In the genomic region with DNA sequence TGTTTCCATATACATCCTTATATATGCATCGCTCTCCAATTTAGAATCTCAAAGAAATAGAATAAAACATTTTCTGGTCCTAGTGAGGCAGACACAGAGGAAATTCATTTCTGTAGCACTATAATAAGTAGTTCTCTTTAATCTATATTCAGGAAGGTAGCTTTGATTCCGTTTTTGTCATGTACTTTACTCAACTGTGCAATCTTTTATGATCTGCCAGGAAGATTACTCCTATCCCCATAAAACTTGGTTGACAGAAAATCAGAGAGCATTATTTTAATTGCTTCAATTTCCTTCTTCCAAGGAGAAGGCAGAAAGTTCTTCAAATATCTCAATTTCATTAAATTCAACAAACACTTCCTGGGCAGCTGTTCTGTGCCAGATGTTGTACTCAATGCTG, we compare ENCODE assay signal across 34 cellular contexts.
"Had no signal": no experiment of that assay in that cellular context is flagged by ENCODE, and none has a peak within 500 bp of the region (broad histone marks: within the 10 kb centered on the region; RNA-seq: fewer than 3 reads in every experiment).

No MANE protein-coding gene starts in this region.

- H3K4me1 ChIP-seq: adrenal gland, body of pancreas, breast epithelium had no signal

- H3K36me3 ChIP-seq: adrenal gland, brain microvascular endothelial cell, breast epithelium had no signal

- FAIRE-seq: astrocyte, TTC549 had no signal

- H3K9me3 ChIP-seq: adrenal gland, body of pancreas, breast epithelium had no signal

- DNase-seq: activated B cell treated with CpG ODN at 0.5 μM for 24 hours; activated CD4-positive, alpha-beta memory T cell treated with anti-CD3 and anti-CD28 coated beads for 36 hours; activated CD4-positive, alpha-beta T cell treated with anti-CD3 and anti-CD28 coated beads for 36 hours; activated CD4-positive, alpha-beta T cell treated with anti-CD3 and anti-CD28 coated beads for 48 hours; activated CD4-positive, alpha-beta T cell treated with anti-CD3 and anti-CD28 coated beads, Interleukin-2, amount 50 U/mL, for 1 hour; activated CD4-positive, alpha-beta T cell treated with anti-CD3 and anti-CD28 coated beads, Interleukin-2, amount 50 U/mL, for 4 hours; activated CD4-positive, CD25-positive, alpha-beta regulatory T cell treated with anti-CD3 and anti-CD28 coated beads, Interleukin-2, amount 50 U/mL, for 72 hours; activated CD8-positive, alpha-beta memory T cell treated with anti-CD3 and anti-CD28 coated beads, Interleukin-2, amount 50 U/mL, for 4 hours; activated CD8-positive, alpha-beta T cell treated with anti-CD3 and anti-CD28 coated beads for 36 hours; activated effector memory CD4-positive, alpha-beta T cell treated with anti-CD3 and anti-CD28 coated beads, Interleukin-2, amount 50 U/mL, for 16 hours; activated gamma-delta T cell treated with Interleukin-2 at 50 U/mL for 16 hours; activated naive CD4-positive, alpha-beta T cell; activated naive CD4-positive, alpha-beta T cell treated with anti-CD3 and anti-CD28 coated beads for 36 hours; activated naive CD4-positive, alpha-beta T cell treated with anti-CD3 and anti-CD28 coated beads, Interleukin-2, amount 50 U/mL, for 16 hours; activated naive CD8-positive, alpha-beta T cell treated with anti-CD3 and anti-CD28 coated beads for 36 hours; activated T-cell treated with anti-CD3 and anti-CD28 coated beads for 4 hours; activated T-cell treated with anti-CD3 and anti-CD28 coated beads, Interleukin-2, amount 50 U/mL, for 1 hour; activated T-cell treated with anti-CD3 and anti-CD28 coated beads, Interleukin-2, amount 50 U/mL, for 4 hours; activated T-cell treated with anti-CD3 and anti-CD28 coated beads, Interleukin-2, amount 50 U/mL, for 72 hours; adrenal gland; amniotic stem cell; aorta; body of pancreas; brain microvascular endothelial cell; central memory CD4-positive, alpha-beta T cell; T-helper 1 cell; T-helper 2 cell; T-helper 9 cell had no signal

- ATAC-seq: activated CD4-positive, alpha-beta T cell treated with anti-CD3 and anti-CD28 coated beads for 36 hours; activated CD8-positive, alpha-beta T cell treated with anti-CD3 and anti-CD28 coated beads for 36 hours; activated naive CD4-positive, alpha-beta T cell treated with anti-CD3 and anti-CD28 coated beads, Interleukin-2, amount 50 U/mL, for 72 hours; activated T-cell treated with anti-CD3 and anti-CD28 coated beads, Interleukin-2, amount 50 U/mL, for 4 hours; activated T-cell treated with anti-CD3 and anti-CD28 coated beads, Interleukin-2, amount 50 U/mL, for 72 hours; activated T-helper 17 cell treated with anti-CD3 and anti-CD28 coated beads, Interleukin-2, amount 50 U/mL, for 72 hours; body of pancreas had no signal

- H3K4me3 ChIP-seq: adrenal gland, body of pancreas, breast epithelium had no signal

- H3K27me3 ChIP-seq: adrenal gland, body of pancreas, brain microvascular endothelial cell, breast epithelium had no signal

- H3K27ac ChIP-seq: adrenal gland, body of pancreas, brain microvascular endothelial cell, breast epithelium, VCaP had no signal
